21 cellular contexts compared by ENCODE assay signal in the genomic region with DNA sequence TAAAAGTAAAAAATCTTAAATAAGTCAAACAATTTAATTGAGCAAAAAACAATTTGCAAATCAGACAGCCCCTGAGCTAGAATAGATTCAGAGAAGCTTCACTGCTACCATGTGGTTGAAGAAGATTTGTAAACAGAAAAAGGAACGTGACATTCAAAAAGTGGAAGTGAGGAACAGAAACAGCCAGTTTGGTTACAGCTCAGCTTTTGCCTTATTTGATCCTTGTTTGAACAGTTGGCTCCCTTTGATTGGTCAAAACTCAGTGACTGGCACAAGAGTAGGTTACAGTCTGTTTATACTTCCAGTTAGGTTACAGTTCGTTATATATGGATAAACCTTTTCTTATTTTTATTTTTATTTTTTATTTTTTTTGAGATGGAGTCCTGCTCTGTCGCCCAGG. TPM values are rescaled to one million over a fixed set of nuclear protein-coding genes. Genes with fewer than 3 reads are reported as not detected.
DNase-seq lines count a peak whose midpoint lies in the region; ATAC-seq and TF ChIP-seq lines count a peak whose summit lies in the region.
"Had no signal": no experiment of that assay in that cellular context is flagged by ENCODE, and none has a peak within 500 bp of the region (broad histone marks: within the 10 kb centered on the region; RNA-seq: fewer than 3 reads in every experiment).

No MANE protein-coding gene starts in this region.

- intact Hi-C loops in right lobe of liver (cut with DNase I): no loop called here
- intact Hi-C loops in activated T-helper 2 cell treated with anti-CD3 and anti-CD28 coated beads, Interferon-gamma antibody, Interleukin-2, Interleukin-4, amounts not matched to agents 10 μg/mL and 5 μg/mL and 100 μg/mL, durations not matched to agents 14 hours and 24 hours and 36 hours (cut with micrococcal nuclease): no loop called here

- no peak for TF ChIP-seq CTCF in liver (IDR thresholded peaks at IDR 0.05; ENCODE audit: low read depth, low read length, missing input control)
- no peak for TF ChIP-seq CTCF in right lobe of liver (IDR thresholded peaks at IDR 0.05)

- no peak for TF ChIP-seq POLR2A in right lobe of liver (IDR thresholded peaks at IDR 0.05)

- no peak overlapping the region for H3K4me3 Mint-ChIP-seq in activated T-helper 2 cell treated with anti-CD3 and anti-CD28 coated beads, Interferon-gamma antibody, Interleukin-2, Interleukin-4, amounts not matched to agents 10 μg/mL and 5 μg/mL and 100 μg/mL, durations not matched to agents 14 hours and 24 hours and 36 hours (ENCODE audit: low read depth)
- H3K4me3 Mint-ChIP-seq: B cell; CD14-positive monocyte; T-helper 1 cell treated with Interleukin-12 subunit alpha and Interleukin-12 subunit beta and Interleukin-4 antibody, amounts not matched to agents 30 μg/mL and 1 μg/mL, for 36 hours had no signal

- H3K36me3 ChIP-seq in liver (ENCODE audit: control insufficient read depth in 4 of 4, insufficient read depth in 3 of 4, low read depth in 1 of 4, low read length in 3 of 4): peaks cover 0 to 13% (median 6%) of the 10 kb centered on the region in 4 donors
- no peaks in the 10 kb centered on the region for H3K36me3 ChIP-seq in right lobe of liver
- H3K36me3 ChIP-seq: SJCRH30 had no signal

- H3K4me1 ChIP-seq in liver (ENCODE audit: control insufficient read depth in 4 of 4, insufficient read depth in 4 of 4, low read length in 3 of 4) (peaks cover 0 to 11% (median 0%) of the 10 kb centered on the region in 4 donors), right lobe of liver (peaks cover 0 to 6% (median 0%) of the 10 kb centered on the region in 4 donors)
- H3K4me1 ChIP-seq: SJCRH30 had no signal

- H3K27me3 ChIP-seq in liver (ENCODE audit: control insufficient read depth in 4 of 4, insufficient read depth in 4 of 4, low read length in 3 of 4) (no peaks in the 10 kb centered on the region), right lobe of liver (no peaks in the 10 kb centered on the region)
- H3K27me3 ChIP-seq: SJCRH30 had no signal

- peaks cover 36% of the 10 kb centered on the region for H3K9me3 Mint-ChIP-seq in activated T-helper 2 cell treated with anti-CD3 and anti-CD28 coated beads, Interferon-gamma antibody, Interleukin-2, Interleukin-4, amounts not matched to agents 10 μg/mL and 5 μg/mL and 100 μg/mL, durations not matched to agents 14 hours and 24 hours and 36 hours

- H3K27ac Mint-ChIP-seq in activated T-helper 2 cell treated with anti-CD3 and anti-CD28 coated beads, Interferon-gamma antibody, Interleukin-2, Interleukin-4, amounts not matched to agents 10 μg/mL and 5 μg/mL and 100 μg/mL, durations not matched to agents 14 hours and 24 hours and 36 hours: no peak overlapping the region
- H3K27ac Mint-ChIP-seq: B cell; T-helper 1 cell treated with Interleukin-12 subunit alpha and Interleukin-12 subunit beta and Interleukin-4 antibody, amounts not matched to agents 30 μg/mL and 1 μg/mL, for 36 hours had no signal

- H3K27ac ChIP-seq in liver (ENCODE audit: low read depth in 1 of 2, low read length in 2 of 2) (no peak overlapping the region), right lobe of liver (no peak overlapping the region)
- H3K27ac ChIP-seq: SJCRH30 had no signal

- TF ChIP-seq RAD21 in liver (IDR thresholded peaks at IDR 0.05): no peak

- H3K4me3 ChIP-seq in liver (ENCODE audit: low read depth in 1 of 3, low read length in 3 of 3): peak overlapping the region in 2 of 3 donors; percentile 45 to 47
- H3K4me3 ChIP-seq in right lobe of liver: no peak overlapping the region
- H3K4me3 ChIP-seq: SJCRH30 had no signal

- H3K36me3 Mint-ChIP-seq in activated T-helper 2 cell treated with anti-CD3 and anti-CD28 coated beads, Interferon-gamma antibody, Interleukin-2, Interleukin-4, amounts not matched to agents 10 μg/mL and 5 μg/mL and 100 μg/mL, durations not matched to agents 14 hours and 24 hours and 36 hours (ENCODE audit: low read depth): no peaks in the 10 kb centered on the region

- no peaks in the 10 kb centered on the region for H3K27me3 Mint-ChIP-seq in activated T-helper 2 cell treated with anti-CD3 and anti-CD28 coated beads, Interferon-gamma antibody, Interleukin-2, Interleukin-4, amounts not matched to agents 10 μg/mL and 5 μg/mL and 100 μg/mL, durations not matched to agents 14 hours and 24 hours and 36 hours (ENCODE audit: low read depth)
- H3K27me3 Mint-ChIP-seq: B cell had no signal

- WGBS in liver: 94% methylated on average over 3 of the region's 3 CpGs
- 70% methylated on average over 3 of the region's 3 CpGs for WGBS in right lobe of liver (ENCODE audit: insufficient coverage, low coverage, low lambda C conversion rate, missing lambda C conversion rate)

- no peaks in the 10 kb centered on the region for H3K4me1 Mint-ChIP-seq in activated T-helper 2 cell treated with anti-CD3 and anti-CD28 coated beads, Interferon-gamma antibody, Interleukin-2, Interleukin-4, amounts not matched to agents 10 μg/mL and 5 μg/mL and 100 μg/mL, durations not matched to agents 14 hours and 24 hours and 36 hours (ENCODE audit: low read depth)
- H3K4me1 Mint-ChIP-seq: CD14-positive monocyte had no signal

- peaks cover 32 to 69% (median 58%) of the 10 kb centered on the region in 4 donors for H3K9me3 ChIP-seq in liver (ENCODE audit: control insufficient read depth in 4 of 4, low read length in 3 of 4)
- H3K9me3 ChIP-seq in right lobe of liver: peaks cover 0 to 32% (median 0%) of the 10 kb centered on the region in 4 donors

- H3K9ac ChIP-seq in liver (ENCODE audit: low read depth in 1 of 2, low read length in 2 of 2): no peak overlapping the region

- ATAC-seq in right lobe of liver (no peak), HG02840 (IDR thresholded peaks at IDR 0.05; ENCODE audit: low FRiP score, unreplicated experiment) (no peak)
- ATAC-seq: HCT116 had no signal

- DNase-seq in right lobe of liver (no peak), NAMALWA (ENCODE audit: low spot score) (peak; percentile 4), RPMI8226 (peak; percentile 3), GM19240 (ENCODE audit: insufficient read length, low spot score) (no peak)
- DNase-seq in activated T-helper 2 cell treated with anti-CD3 and anti-CD28 coated beads, Interferon-gamma antibody, Interleukin-2, Interleukin-4, amounts not matched to agents 10 μg/mL and 5 μg/mL and 100 μg/mL, durations not matched to agents 14 hours and 24 hours and 36 hours (ENCODE audit: low spot score): no peak
- DNase-seq: DMS79 treated with DMSO at 0.1 percent for 48 hours; Kasumi-1; NCI-H1105 treated with DMSO at 0.1 percent for 48 hours; NCI-H2029 treated with DMSO at 0.1 percent for 48 hours; NCI-H226; NCI-H524; NCI-H774; NK-92 treated with Interleukin-12 subunit alpha and Interleukin-12 subunit beta, amount 100 ng/mL, for 24 hours; SJCRH30; T1000 had no signal

TF ChIP-seq in liver, 16 proteins besides CTCF, POLR2A, EP300 and RAD21:
- TF ChIP-seq RXRA (IDR thresholded peaks at IDR 0.05): no peak
- no peak for TF ChIP-seq TAF1 (conservative IDR thresholded peaks at IDR 0.05)
- no peak for TF ChIP-seq FOXA1 (IDR thresholded peaks at IDR 0.05)
- TF ChIP-seq EGR1 (IDR thresholded peaks at IDR 0.05; ENCODE audit: low read depth in 2 of 2): no peak
- no peak for TF ChIP-seq GABPA (IDR thresholded peaks at IDR 0.05 in 1 of 2, conservative IDR thresholded peaks at IDR 0.05 in 1 of 2)
- no peak for TF ChIP-seq SP1 (IDR thresholded peaks at IDR 0.05)
- TF ChIP-seq, protein P1, sequence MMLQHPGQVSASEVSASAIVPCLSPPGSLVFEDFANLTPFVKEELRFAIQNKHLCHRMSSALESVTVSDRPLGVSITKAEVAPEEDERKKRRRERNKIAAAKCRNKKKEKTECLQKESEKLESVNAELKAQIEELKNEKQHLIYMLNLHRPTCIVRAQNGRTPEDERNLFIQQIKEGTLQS (IDR thresholded peaks at IDR 0.05): no peak
- no peak for TF ChIP-seq HNF4G (IDR thresholded peaks at IDR 0.05)
- TF ChIP-seq HNF4A (conservative IDR thresholded peaks at IDR 0.05): no peak
- TF ChIP-seq YY1 (IDR thresholded peaks at IDR 0.05): no peak

RNA-seq across cellular contexts. Expression of gene ZNF221, which starts 5.8 kb away (rescaled TPM):
- total RNA-seq in liver: 1 to 10 TPM; 2.9 to 3.5 TPM
- polyA plus RNA-seq in liver: under 1 TPM; 0.30 to 0.51 TPM
- total RNA-seq in right lobe of liver: 1 to 10 TPM in 5 of 6 experiments, under 1 TPM in 1; 0.50 to 2.9 (median 1.6) TPM
- 0.92 and 1.4 TPM in 2 replicates for total RNA-seq in activated T-helper 2 cell treated with anti-CD3 and anti-CD28 coated beads, Interferon-gamma antibody, Interleukin-2, Interleukin-4, amounts not matched to agents 10 μg/mL and 5 μg/mL and 100 μg/mL, durations not matched to agents 14 hours and 24 hours and 36 hours

RNA-seq across cellular contexts. Expression of gene ZNF45, which starts 21.7 kb away (rescaled TPM):
- 10 to 100 TPM in 1 of 2 donors, 1 to 10 TPM in 1; 6.0 to 11.1 TPM for total RNA-seq in liver
- 1 to 10 TPM; 1.5 to 2.5 TPM for polyA plus RNA-seq in liver
- 1 to 10 TPM; 2.9 to 5.4 (median 4.7) TPM for total RNA-seq in right lobe of liver
- 11.1 and 12.2 TPM in 2 replicates for total RNA-seq in activated T-helper 2 cell treated with anti-CD3 and anti-CD28 coated beads, Interferon-gamma antibody, Interleukin-2, Interleukin-4, amounts not matched to agents 10 μg/mL and 5 μg/mL and 100 μg/mL, durations not matched to agents 14 hours and 24 hours and 36 hours

RNA-seq across cellular contexts. Expression of gene ZNF155, which starts 27.2 kb away (rescaled TPM):
- 1 to 10 TPM; 3.8 to 5.5 TPM for total RNA-seq in liver
- polyA plus RNA-seq in liver: 1 to 10 TPM; 1.7 to 2.0 TPM
- total RNA-seq in right lobe of liver: 1 to 10 TPM; 1.9 to 5.8 (median 3.1) TPM
- 4.7 and 5.5 TPM in 2 replicates for total RNA-seq in activated T-helper 2 cell treated with anti-CD3 and anti-CD28 coated beads, Interferon-gamma antibody, Interleukin-2, Interleukin-4, amounts not matched to agents 10 μg/mL and 5 μg/mL and 100 μg/mL, durations not matched to agents 14 hours and 24 hours and 36 hours

RNA-seq across cellular contexts. Expression of gene ZNF230, which starts 45.9 kb away (rescaled TPM):
- total RNA-seq in liver (1 to 10 TPM; 2.1 to 4.3 TPM), right lobe of liver (1 to 10 TPM; 1.0 to 5.8 (median 1.8) TPM)
- 1 to 10 TPM; 1.3 to 1.5 TPM for polyA plus RNA-seq in liver
- total RNA-seq in activated T-helper 2 cell treated with anti-CD3 and anti-CD28 coated beads, Interferon-gamma antibody, Interleukin-2, Interleukin-4, amounts not matched to agents 10 μg/mL and 5 μg/mL and 100 μg/mL, durations not matched to agents 14 hours and 24 hours and 36 hours: 3.8 and 4.5 TPM in 2 replicates

Comparison
In these comparisons a context has a peak if more than half of its experiments do, and no peak if none do; other contexts are left out.
1. H3K4me3 ChIP-seq: peak in liver (2 of 3); none in right lobe of liver (0 of 3).
2. DNase-seq: peak in NAMALWA (single experiment) and RPMI8226 (single experiment); none in right lobe of liver (0 of 3), activated T-helper 2 cell treated with anti-CD3 and anti-CD28 coated beads, Interferon-gamma antibody, Interleukin-2, Interleukin-4, amounts not matched to agents 10 μg/mL and 5 μg/mL and 100 μg/mL, durations not matched to agents 14 hours and 24 hours and 36 hours (single experiment) and GM19240 (single experiment).